ENCODE assay signal across 13 cellular contexts in the genomic region with DNA sequence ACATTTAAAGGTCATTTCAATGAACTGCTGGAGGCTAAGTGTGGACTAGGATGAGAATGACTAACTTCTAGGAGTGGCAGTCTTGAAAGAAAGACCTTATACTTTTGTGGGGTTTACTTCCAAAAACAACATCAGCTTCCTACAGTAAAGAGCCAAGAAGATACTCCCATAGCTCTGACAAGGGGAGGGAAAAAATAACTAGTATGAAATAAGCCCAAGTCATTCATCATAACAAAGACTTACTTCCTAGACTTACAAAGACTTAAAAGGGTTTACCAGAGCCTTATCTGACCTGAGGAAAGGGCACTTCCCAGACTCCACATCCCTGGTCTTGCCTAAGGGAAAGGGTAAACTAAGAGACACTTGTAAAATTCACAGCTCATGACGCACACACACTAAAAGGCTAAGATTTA. TPM values are rescaled to one million over a fixed set of nuclear protein-coding genes. Genes with fewer than 3 reads are reported as not detected.
DNase-seq lines count a peak whose midpoint lies in the region; ATAC-seq and TF ChIP-seq lines count a peak whose summit lies in the region.
"Had no signal": no experiment of that assay in that cellular context is flagged by ENCODE, and none has a peak within 500 bp of the region (broad histone marks: within the 10 kb centered on the region; RNA-seq: fewer than 3 reads in every experiment).

No MANE protein-coding gene starts in this region.

- no peak overlapping the region for H3K4me3 ChIP-seq in AG09309 (ENCODE audit: control insufficient read depth, low read depth, low read length)

- no peaks in the 10 kb centered on the region for H3K27me3 Mint-ChIP-seq in nephron (ENCODE audit: low read depth)
- H3K27me3 Mint-ChIP-seq: activated CD4-positive, alpha-beta memory T cell treated with anti-CD3 and anti-CD28 coated beads, Interleukin-2, amount 10 ng/mL, durations not matched to agents 7 days and 5 days; activated naive CD8-positive, alpha-beta T cell treated with anti-CD3 and anti-CD28 coated beads for 36 hours had no signal

- DNase-seq in AG09309 (ENCODE audit: low read depth), result peak; percentile 33
- DNase-seq in RPMI7951 (ENCODE audit: low read depth), result peak; percentile 91
- peak; percentile 78 for DNase-seq in fibroblast of peridontal ligament (ENCODE audit: extremely low read depth)
- DNase-seq in central memory CD4-positive, alpha-beta T cell, result no peak
- DNase-seq in stimulated activated effector memory CD8-positive, alpha-beta T cell treated with anti-CD3 and anti-CD28 coated beads, Interleukin-12 subunit alpha, Interleukin-12 subunit beta, amount 100 ng/mL, for 72 hours (ENCODE audit: low spot score in 2 of 2), result no peak
- no peak for DNase-seq in activated gamma-delta T cell (lab: John Stamatoyannopoulos, UW)
- DNase-seq: activated CD4-positive, alpha-beta memory T cell treated with anti-CD3 and anti-CD28 coated beads, Interleukin-2, amount 10 ng/mL, durations not matched to agents 7 days and 5 days; activated naive CD8-positive, alpha-beta T cell treated with anti-CD3 and anti-CD28 coated beads for 36 hours; C1 segment of cervical spinal cord; NCI-H748 treated with DMSO at 0.1 percent for 48 hours had no signal

- H3K36me3 Mint-ChIP-seq in nephron (ENCODE audit: low read depth), result peaks cover 65% of the 10 kb centered on the region
- no peaks in the 10 kb centered on the region for H3K36me3 Mint-ChIP-seq in stimulated activated effector memory CD8-positive, alpha-beta T cell treated with anti-CD3 and anti-CD28 coated beads, Interleukin-12 subunit alpha, Interleukin-12 subunit beta, amount 100 ng/mL, for 72 hours

- no peak for TF ChIP-seq CTCF in AG09309 (IDR thresholded peaks at IDR 0.05; ENCODE audit: control insufficient read depth, insufficient read depth, low read depth, low read length, missing control alignments)
- no peak for TF ChIP-seq CTCF in nephron (IDR thresholded peaks at IDR 0.05; ENCODE audit: unreplicated experiment in 3 of 3)

- H3K27ac Mint-ChIP-seq in nephron, result peak overlapping the region; percentile 70 to 83 (median 77)
- H3K27ac Mint-ChIP-seq in stimulated activated effector memory CD8-positive, alpha-beta T cell treated with anti-CD3 and anti-CD28 coated beads, Interleukin-12 subunit alpha, Interleukin-12 subunit beta, amount 100 ng/mL, for 72 hours, result no peak overlapping the region
- H3K27ac Mint-ChIP-seq: activated CD4-positive, alpha-beta memory T cell treated with anti-CD3 and anti-CD28 coated beads, Interleukin-2, amount 10 ng/mL, durations not matched to agents 7 days and 5 days; activated naive CD8-positive, alpha-beta T cell treated with anti-CD3 and anti-CD28 coated beads for 36 hours had no signal

- H3K9me3 Mint-ChIP-seq in nephron, result peaks cover 24% of the 10 kb centered on the region
- no peaks in the 10 kb centered on the region for H3K9me3 Mint-ChIP-seq in stimulated activated effector memory CD8-positive, alpha-beta T cell treated with anti-CD3 and anti-CD28 coated beads, Interleukin-12 subunit alpha, Interleukin-12 subunit beta, amount 100 ng/mL, for 72 hours

- peaks cover 26% of the 10 kb centered on the region for H3K4me1 Mint-ChIP-seq in nephron
- peaks cover 55% of the 10 kb centered on the region for H3K4me1 Mint-ChIP-seq in stimulated activated effector memory CD8-positive, alpha-beta T cell treated with anti-CD3 and anti-CD28 coated beads, Interleukin-12 subunit alpha, Interleukin-12 subunit beta, amount 100 ng/mL, for 72 hours
- H3K4me1 Mint-ChIP-seq: activated CD4-positive, alpha-beta memory T cell treated with anti-CD3 and anti-CD28 coated beads, Interleukin-2, amount 10 ng/mL, durations not matched to agents 7 days and 5 days had no signal

- ATAC-seq in HG02678 (IDR thresholded peaks at IDR 0.05; ENCODE audit: unreplicated experiment), result no peak
- no peak for ATAC-seq in stimulated activated effector memory CD8-positive, alpha-beta T cell treated with anti-CD3 and anti-CD28 coated beads, Interleukin-12 subunit alpha, Interleukin-12 subunit beta, amount 100 ng/mL, for 72 hours

- H3K4me3 Mint-ChIP-seq in nephron, result no peak overlapping the region
- H3K4me3 Mint-ChIP-seq in stimulated activated effector memory CD8-positive, alpha-beta T cell treated with anti-CD3 and anti-CD28 coated beads, Interleukin-12 subunit alpha, Interleukin-12 subunit beta, amount 100 ng/mL, for 72 hours, result no peak overlapping the region
- H3K4me3 Mint-ChIP-seq: activated CD4-positive, alpha-beta memory T cell treated with anti-CD3 and anti-CD28 coated beads, Interleukin-2, amount 10 ng/mL, durations not matched to agents 7 days and 5 days; activated naive CD8-positive, alpha-beta T cell treated with anti-CD3 and anti-CD28 coated beads for 36 hours; neural crest cell had no signal

RNA-seq across cellular contexts. Expression of gene ARHGAP12, which starts 31.7 kb away (rescaled TPM):
- 47.9 and 61.4 TPM in 2 replicates for total RNA-seq in RPMI7951 (2014; rRNA removed; shearing (Covaris generic))

Comparison
In these comparisons a context has a peak if more than half of its experiments do, and no peak if none do; other contexts are left out.
1. DNase-seq: peak in AG09309 (single experiment), RPMI7951 (single experiment) and fibroblast of peridontal ligament (single experiment); none in central memory CD4-positive, alpha-beta T cell (single experiment), stimulated activated effector memory CD8-positive, alpha-beta T cell treated with anti-CD3 and anti-CD28 coated beads, Interleukin-12 subunit alpha, Interleukin-12 subunit beta, amount 100 ng/mL, for 72 hours (0 of 2) and activated gamma-delta T cell (single experiment).